ENCODE assay signal across 1 cellular context in the genomic region with DNA sequence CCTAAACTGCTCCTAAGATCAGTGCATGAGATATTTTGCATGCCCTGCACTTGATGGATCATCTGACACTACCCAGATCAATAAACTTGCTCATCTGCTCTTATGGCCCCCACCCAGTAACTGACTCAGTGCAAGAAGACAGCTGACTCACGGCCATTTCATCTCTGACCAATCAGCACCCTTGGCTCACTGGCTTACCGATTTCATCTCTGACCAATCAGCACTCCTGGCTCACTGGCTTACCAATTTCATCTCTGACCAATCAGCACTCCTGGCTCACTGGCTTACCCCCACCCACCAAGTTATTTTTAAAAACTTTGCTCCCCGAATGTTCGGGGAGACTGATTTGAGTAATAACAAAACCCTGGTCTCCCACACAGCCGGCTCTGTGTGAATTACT.
TF ChIP-seq lines count a peak whose summit lies in the region.

No MANE protein-coding gene starts in this region.

TF ChIP-seq in HepG2, 621 proteins besides CTCF, POLR2A, EP300 and RAD21:
- TF ChIP-seq NFYC (CRISPR knock-in tag; IDR thresholded peaks at IDR 0.05) (0 out of 2 replicates have a peak, but pooled peaks have one; percentile 30), SETDB1 (CRISPR knock-in tag; IDR thresholded peaks at IDR 0.05; ENCODE audit: borderline replicate concordance) (no peak), PCBP2 (optimal IDR thresholded peaks at IDR 0.05; ENCODE audit: low read depth, low read length, poor library complexity, severe bottlenecking) (no peak), SALL2 (CRISPR knock-in tag; IDR thresholded peaks at IDR 0.05) (no peak)
- TF ChIP-seq, protein P1, sequence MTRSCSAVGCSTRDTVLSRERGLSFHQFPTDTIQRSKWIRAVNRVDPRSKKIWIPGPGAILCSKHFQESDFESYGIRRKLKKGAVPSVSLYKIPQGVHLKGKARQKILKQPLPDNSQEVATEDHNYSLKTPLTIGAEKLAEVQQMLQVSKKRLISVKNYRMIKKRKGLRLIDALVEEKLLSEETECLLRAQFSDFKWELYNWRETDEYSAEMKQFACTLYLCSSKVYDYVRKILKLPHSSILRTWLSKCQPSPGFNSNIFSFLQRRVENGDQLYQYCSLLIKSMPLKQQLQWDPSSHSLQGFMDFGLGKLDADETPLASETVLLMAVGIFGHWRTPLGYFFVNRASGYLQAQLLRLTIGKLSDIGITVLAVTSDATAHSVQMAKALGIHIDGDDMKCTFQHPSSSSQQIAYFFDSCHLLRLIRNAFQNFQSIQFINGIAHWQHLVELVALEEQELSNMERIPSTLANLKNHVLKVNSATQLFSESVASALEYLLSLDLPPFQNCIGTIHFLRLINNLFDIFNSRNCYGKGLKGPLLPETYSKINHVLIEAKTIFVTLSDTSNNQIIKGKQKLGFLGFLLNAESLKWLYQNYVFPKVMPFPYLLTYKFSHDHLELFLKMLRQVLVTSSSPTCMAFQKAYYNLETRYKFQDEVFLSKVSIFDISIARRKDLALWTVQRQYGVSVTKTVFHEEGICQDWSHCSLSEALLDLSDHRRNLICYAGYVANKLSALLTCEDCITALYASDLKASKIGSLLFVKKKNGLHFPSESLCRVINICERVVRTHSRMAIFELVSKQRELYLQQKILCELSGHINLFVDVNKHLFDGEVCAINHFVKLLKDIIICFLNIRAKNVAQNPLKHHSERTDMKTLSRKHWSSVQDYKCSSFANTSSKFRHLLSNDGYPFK (CRISPR knock-in tag; IDR thresholded peaks at IDR 0.05; ENCODE audit: borderline replicate concordance), result no peak
